Comparison of ENCODE assay signal across 22 cellular contexts in genomic region chrX:153706799-153707198, GRCh38. TPM values are rescaled to one million over a fixed set of nuclear protein-coding genes. Genes with fewer than 3 reads are reported as not detected.
DNase-seq lines count a peak whose midpoint lies in the region; ATAC-seq lines count a peak whose summit lies in the region.
"Had no signal": no experiment of that assay in that cellular context is flagged by ENCODE, and none has a peak within 500 bp of the region (broad histone marks: within the 10 kb centered on the region; RNA-seq: fewer than 3 reads in every experiment).

No MANE protein-coding gene starts in this region.

- peak overlapping the region; percentile 41 for H3K27ac Mint-ChIP-seq in activated naive CD4-positive, alpha-beta T cell treated with anti-CD3 and anti-CD28 coated beads, Interleukin-2, amount 50 U/mL, for 24 hours
- peak overlapping the region; percentile 57 to 86 for H3K27ac Mint-ChIP-seq in effector memory CD8-positive, alpha-beta T cell
- H3K27ac Mint-ChIP-seq in stimulated activated effector memory CD8-positive, alpha-beta T cell treated with anti-CD3 and anti-CD28 coated beads, Interleukin-12 subunit alpha, Interleukin-12 subunit beta, amount 100 ng/mL, for 72 hours: peak overlapping the region; percentile 81
- H3K27ac Mint-ChIP-seq in natural killer cell treated with Interleukin-12 subunit alpha and Interleukin-12 subunit beta and Interleukin-15 and Interleukin-18, amount 100 ng/mL, for 72 hours: no peak overlapping the region

- 66% methylated on average over 9 of the region's 9 CpGs for WGBS in right cardiac atrium

- H3K4me1 Mint-ChIP-seq in activated naive CD4-positive, alpha-beta T cell treated with anti-CD3 and anti-CD28 coated beads, Interleukin-2, amount 50 U/mL, for 24 hours: peaks cover 5% of the 10 kb centered on the region
- peaks cover 7 to 10% of the 10 kb centered on the region in 2 donors for H3K4me1 Mint-ChIP-seq in effector memory CD8-positive, alpha-beta T cell (ENCODE audit: low read depth in 2 of 2)
- H3K4me1 Mint-ChIP-seq in stimulated activated effector memory CD8-positive, alpha-beta T cell treated with anti-CD3 and anti-CD28 coated beads, Interleukin-12 subunit alpha, Interleukin-12 subunit beta, amount 100 ng/mL, for 72 hours: peaks cover 14% of the 10 kb centered on the region
- peaks cover 0 to 4% of the 10 kb centered on the region in 2 donors for H3K4me1 Mint-ChIP-seq in natural killer cell treated with Interleukin-12 subunit alpha and Interleukin-12 subunit beta and Interleukin-15 and Interleukin-18, amount 100 ng/mL, for 72 hours (ENCODE audit: low read depth in 2 of 2)

- no peak overlapping the region for H3K4me3 ChIP-seq in right cardiac atrium (ENCODE audit: low read length)
- H3K4me3 ChIP-seq: BLaER1 treated with 17β-estradiol and CSF1 and Interleukin-3, amounts not matched to agents 10 nM and 100 nM; GM12878 had no signal

- H3K9me3 ChIP-seq in right cardiac atrium (ENCODE audit: control insufficient read depth, low read length): no peaks in the 10 kb centered on the region
- H3K9me3 ChIP-seq: BLaER1 treated with 17β-estradiol and CSF1 and Interleukin-3, amounts not matched to agents 10 nM and 100 nM had no signal

- no peaks in the 10 kb centered on the region for H3K4me1 ChIP-seq in right cardiac atrium (ENCODE audit: control insufficient read depth, insufficient read depth, low read length)

- no peak overlapping the region for H3K4me3 Mint-ChIP-seq in activated naive CD4-positive, alpha-beta T cell treated with anti-CD3 and anti-CD28 coated beads, Interleukin-2, amount 50 U/mL, for 24 hours
- H3K4me3 Mint-ChIP-seq in effector memory CD8-positive, alpha-beta T cell: no peak overlapping the region
- H3K4me3 Mint-ChIP-seq in stimulated activated effector memory CD8-positive, alpha-beta T cell treated with anti-CD3 and anti-CD28 coated beads, Interleukin-12 subunit alpha, Interleukin-12 subunit beta, amount 100 ng/mL, for 72 hours: no peak overlapping the region
- H3K4me3 Mint-ChIP-seq in natural killer cell treated with Interleukin-12 subunit alpha and Interleukin-12 subunit beta and Interleukin-15 and Interleukin-18, amount 100 ng/mL, for 72 hours: no peak overlapping the region

- no peaks in the 10 kb centered on the region for H3K27me3 ChIP-seq in right cardiac atrium (ENCODE audit: control insufficient read depth, insufficient read depth)

- H3K9me3 Mint-ChIP-seq in activated naive CD4-positive, alpha-beta T cell treated with anti-CD3 and anti-CD28 coated beads, Interleukin-2, amount 50 U/mL, for 24 hours: no peaks in the 10 kb centered on the region
- H3K9me3 Mint-ChIP-seq in effector memory CD8-positive, alpha-beta T cell: no peaks in the 10 kb centered on the region
- no peaks in the 10 kb centered on the region for H3K9me3 Mint-ChIP-seq in stimulated activated effector memory CD8-positive, alpha-beta T cell treated with anti-CD3 and anti-CD28 coated beads, Interleukin-12 subunit alpha, Interleukin-12 subunit beta, amount 100 ng/mL, for 72 hours
- no peaks in the 10 kb centered on the region for H3K9me3 Mint-ChIP-seq in natural killer cell treated with Interleukin-12 subunit alpha and Interleukin-12 subunit beta and Interleukin-15 and Interleukin-18, amount 100 ng/mL, for 72 hours

- peak overlapping the region; percentile 84 for H3K27ac ChIP-seq in right cardiac atrium (ENCODE audit: low read length)
- H3K27ac ChIP-seq: BLaER1 treated with 17β-estradiol and CSF1 and Interleukin-3, amounts not matched to agents 10 nM and 100 nM had no signal

- H3K27me3 Mint-ChIP-seq in activated naive CD4-positive, alpha-beta T cell treated with anti-CD3 and anti-CD28 coated beads, Interleukin-2, amount 50 U/mL, for 24 hours: no peaks in the 10 kb centered on the region
- H3K27me3 Mint-ChIP-seq in effector memory CD8-positive, alpha-beta T cell: no peaks in the 10 kb centered on the region
- H3K27me3 Mint-ChIP-seq in natural killer cell treated with Interleukin-12 subunit alpha and Interleukin-12 subunit beta and Interleukin-15 and Interleukin-18, amount 100 ng/mL, for 72 hours: no peaks in the 10 kb centered on the region

- no peaks in the 10 kb centered on the region for H3K36me3 Mint-ChIP-seq in activated naive CD4-positive, alpha-beta T cell treated with anti-CD3 and anti-CD28 coated beads, Interleukin-2, amount 50 U/mL, for 24 hours
- H3K36me3 Mint-ChIP-seq in effector memory CD8-positive, alpha-beta T cell (ENCODE audit: insufficient read depth): peaks cover 25% of the 10 kb centered on the region
- peaks cover 55% of the 10 kb centered on the region for H3K36me3 Mint-ChIP-seq in stimulated activated effector memory CD8-positive, alpha-beta T cell treated with anti-CD3 and anti-CD28 coated beads, Interleukin-12 subunit alpha, Interleukin-12 subunit beta, amount 100 ng/mL, for 72 hours
- no peaks in the 10 kb centered on the region for H3K36me3 Mint-ChIP-seq in natural killer cell treated with Interleukin-12 subunit alpha and Interleukin-12 subunit beta and Interleukin-15 and Interleukin-18, amount 100 ng/mL, for 72 hours

- intact Hi-C loops in right cardiac atrium (cut with DNase I): no loop called here

- ATAC-seq in effector memory CD8-positive, alpha-beta T cell (replicated peaks): no peak
- ATAC-seq in right cardiac atrium (peak; percentile 20 to 45), GM18907 (IDR thresholded peaks at IDR 0.05; ENCODE audit: unreplicated experiment) (no peak), GM19324 (IDR thresholded peaks at IDR 0.05; ENCODE audit: low FRiP score, unreplicated experiment) (no peak)
- no peak for ATAC-seq in stimulated activated effector memory CD8-positive, alpha-beta T cell treated with anti-CD3 and anti-CD28 coated beads, Interleukin-12 subunit alpha, Interleukin-12 subunit beta, amount 100 ng/mL, for 72 hours
- no peak for ATAC-seq in natural killer cell treated with Interleukin-12 subunit alpha and Interleukin-12 subunit beta and Interleukin-15 and Interleukin-18, amount 100 ng/mL, for 72 hours
- ATAC-seq: GM12878 had no signal

- DNase-seq in activated naive CD4-positive, alpha-beta T cell treated with Interleukin-2 at 50 U/mL for 16 hours: no peak
- DNase-seq in effector memory CD8-positive, alpha-beta T cell: no peak
- DNase-seq in right cardiac atrium: peak; percentile 12 to 60 (median 60)
- no peak for DNase-seq in stimulated activated effector memory CD8-positive, alpha-beta T cell treated with anti-CD3 and anti-CD28 coated beads, Interleukin-12 subunit alpha, Interleukin-12 subunit beta, amount 100 ng/mL, for 72 hours (ENCODE audit: low spot score in 2 of 2)
- DNase-seq in natural killer cell treated with Interleukin-12 subunit alpha and Interleukin-12 subunit beta and Interleukin-15 and Interleukin-18, amount 100 ng/mL, for 72 hours (ENCODE audit: low spot score): no peak
- DNase-seq: COR-L47; DMS53; GOT3; KG1; NCI-H1092; NCI-H2107; NCI-H226; NCI-H526; NK-92 treated with Interleukin-12 subunit alpha and Interleukin-12 subunit beta, amount 100 ng/mL, for 24 hours; OCI-M1; RPMI8226 had no signal

RNA-seq across cellular contexts. Expression of gene BCAP31, which starts 17.4 kb away (rescaled TPM):
- total RNA-seq in right cardiac atrium: 100 to 1,000 TPM; 111 to 143 (median 123) TPM
- polyA plus RNA-seq in right cardiac atrium: 149 TPM
- total RNA-seq in natural killer cell treated with Interleukin-12 subunit alpha and Interleukin-12 subunit beta and Interleukin-15 and Interleukin-18, amount 100 ng/mL, for 72 hours: 100 to 1,000 TPM; 156 to 159 TPM

RNA-seq across cellular contexts. Expression of gene ABCD1, which starts 17.9 kb away (rescaled TPM):
- 10 to 100 TPM; 14.1 to 15.9 (median 15.5) TPM for total RNA-seq in right cardiac atrium
- polyA plus RNA-seq in right cardiac atrium: 11.0 TPM
- total RNA-seq in natural killer cell treated with Interleukin-12 subunit alpha and Interleukin-12 subunit beta and Interleukin-15 and Interleukin-18, amount 100 ng/mL, for 72 hours: 10 to 100 TPM in 1 of 2 donors, 1 to 10 TPM in 1; 7.4 to 12.2 TPM

RNA-seq across cellular contexts. Expression of gene SLC6A8, which starts 19.1 kb away (rescaled TPM):
- total RNA-seq in right cardiac atrium: 100 to 1,000 TPM; 107 to 191 (median 151) TPM
- 131 TPM for polyA plus RNA-seq in right cardiac atrium
- 1 to 10 TPM; 2.3 to 4.1 TPM for total RNA-seq in natural killer cell treated with Interleukin-12 subunit alpha and Interleukin-12 subunit beta and Interleukin-15 and Interleukin-18, amount 100 ng/mL, for 72 hours

RNA-seq across cellular contexts. Expression of gene PNCK, which starts 33.2 kb away (rescaled TPM):
- total RNA-seq in right cardiac atrium: 10 to 100 TPM in 2 of 4 donors, 1 to 10 TPM in 2; 7.8 to 12.4 (median 11.0) TPM
- 9.1 TPM for polyA plus RNA-seq in right cardiac atrium
- not detected for total RNA-seq in natural killer cell treated with Interleukin-12 subunit alpha and Interleukin-12 subunit beta and Interleukin-15 and Interleukin-18, amount 100 ng/mL, for 72 hours
- total RNA-seq: M059J had no signal

RNA-seq across cellular contexts. Expression of gene PLXNB3, which starts 57.2 kb away (rescaled TPM):
- 10 to 100 TPM in 1 of 4 donors, 1 to 10 TPM in 3; 7.0 to 10.9 (median 9.5) TPM for total RNA-seq in right cardiac atrium
- polyA plus RNA-seq in right cardiac atrium: 6.8 TPM
- total RNA-seq in natural killer cell treated with Interleukin-12 subunit alpha and Interleukin-12 subunit beta and Interleukin-15 and Interleukin-18, amount 100 ng/mL, for 72 hours: 1 to 10 TPM in 1 of 2 donors, under 1 TPM in 1; 0.48 to 2.4 TPM

Comparison
In these comparisons a context has a peak if more than half of its experiments do, and no peak if none do; other contexts are left out.
1. H3K27ac Mint-ChIP-seq: peak in activated naive CD4-positive, alpha-beta T cell treated with anti-CD3 and anti-CD28 coated beads, Interleukin-2, amount 50 U/mL, for 24 hours (single experiment), effector memory CD8-positive, alpha-beta T cell (2 of 2) and stimulated activated effector memory CD8-positive, alpha-beta T cell treated with anti-CD3 and anti-CD28 coated beads, Interleukin-12 subunit alpha, Interleukin-12 subunit beta, amount 100 ng/mL, for 72 hours (single experiment); none in natural killer cell treated with Interleukin-12 subunit alpha and Interleukin-12 subunit beta and Interleukin-15 and Interleukin-18, amount 100 ng/mL, for 72 hours (0 of 2).
2. DNase-seq: peak in right cardiac atrium (3 of 3); none in activated naive CD4-positive, alpha-beta T cell treated with Interleukin-2 at 50 U/mL for 16 hours (single experiment), effector memory CD8-positive, alpha-beta T cell (0 of 3), stimulated activated effector memory CD8-positive, alpha-beta T cell treated with anti-CD3 and anti-CD28 coated beads, Interleukin-12 subunit alpha, Interleukin-12 subunit beta, amount 100 ng/mL, for 72 hours (0 of 2) and natural killer cell treated with Interleukin-12 subunit alpha and Interleukin-12 subunit beta and Interleukin-15 and Interleukin-18, amount 100 ng/mL, for 72 hours (single experiment).
3. ATAC-seq: peak in right cardiac atrium (2 of 2); none in effector memory CD8-positive, alpha-beta T cell (single experiment), stimulated activated effector memory CD8-positive, alpha-beta T cell treated with anti-CD3 and anti-CD28 coated beads, Interleukin-12 subunit alpha, Interleukin-12 subunit beta, amount 100 ng/mL, for 72 hours (single experiment), GM18907 (single experiment), GM19324 (single experiment) and natural killer cell treated with Interleukin-12 subunit alpha and Interleukin-12 subunit beta and Interleukin-15 and Interleukin-18, amount 100 ng/mL, for 72 hours (0 of 2).
4. RNA of gene SLC6A8, which starts 19.1 kb away (total RNA-seq): 107 to 191 TPM in right cardiac atrium; 2.3 to 4.1 TPM in natural killer cell treated with Interleukin-12 subunit alpha and Interleukin-12 subunit beta and Interleukin-15 and Interleukin-18, amount 100 ng/mL, for 72 hours; every median in the first group is over 10 times any median in the second.